In genomic region chr1:14494931-14495330, GRCh38 we compare ENCODE assay signal across 18 cellular contexts.
DNase-seq lines count a peak whose midpoint lies in the region; TF ChIP-seq lines count a peak whose summit lies in the region.
"Had no signal": no experiment of that assay in that cellular context is flagged by ENCODE, and none has a peak within 500 bp of the region (broad histone marks: within the 10 kb centered on the region; RNA-seq: fewer than 3 reads in every experiment).

No MANE protein-coding gene starts in this region.

- no peak overlapping the region for H3K27ac ChIP-seq in neural progenitor cell
- H3K27ac ChIP-seq: A549, GM23248 had no signal

- H2AFZ ChIP-seq in neural progenitor cell (replicated peaks): no peak overlapping the region
- H2AFZ ChIP-seq: GM23248 had no signal

- H3K4me2 ChIP-seq in neural progenitor cell: no peak overlapping the region
- H3K4me2 ChIP-seq: A549 had no signal

- no peak overlapping the region for H3K9ac ChIP-seq in neural progenitor cell
- H3K9ac ChIP-seq: GM23248 had no signal

- H3K4me3 Mint-ChIP-seq in neural progenitor cell: no peak overlapping the region
- H3K4me3 Mint-ChIP-seq in glutamatergic neuron (ENCODE audit: unreplicated experiment): no peak overlapping the region
- H3K4me3 Mint-ChIP-seq: CD4-positive, alpha-beta memory T cell had no signal

- no peaks in the 10 kb centered on the region for H3F3A ChIP-seq in neural progenitor cell (ENCODE audit: low read depth)

- H3K4me1 ChIP-seq in neural progenitor cell: peaks cover 13% of the 10 kb centered on the region
- H3K4me1 ChIP-seq: A549 had no signal

- H3K4me3 ChIP-seq in epithelial cell of proximal tubule (ENCODE audit: low read depth, low read length): no peak overlapping the region
- H3K4me3 ChIP-seq in neural progenitor cell: no peak overlapping the region
- H3K4me3 ChIP-seq: A549, GM23248 had no signal

- H3K36me3 ChIP-seq in neural progenitor cell: no peaks in the 10 kb centered on the region

- H3K36me3 Mint-ChIP-seq in neural progenitor cell (peaks cover 5% of the 10 kb centered on the region), glutamatergic neuron (ENCODE audit: unreplicated experiment) (no peaks in the 10 kb centered on the region)
- H3K36me3 Mint-ChIP-seq: CD4-positive, alpha-beta memory T cell had no signal

- DNase-seq in Caki2 (ENCODE audit: low read depth): peak; percentile 35
- peak; percentile 19 for DNase-seq in epithelial cell of proximal tubule (ENCODE audit: low read depth)
- peak; percentile 52 for DNase-seq in left kidney (ENCODE audit: low read depth, low spot score)
- DNase-seq in neural progenitor cell (ENCODE audit: low spot score): no peak
- no peak for DNase-seq in NCI-H146 treated with DMSO at 0.1 percent for 48 hours (lab: John Stamatoyannopoulos, UW; ENCODE audit: unreplicated experiment)
- no peak for DNase-seq in glutamatergic neuron
- DNase-seq in activated T-cell treated with anti-CD3 and anti-CD28 coated beads for 4 hours: no peak
- DNase-seq in SK-N-DZ (ENCODE audit: low spot score): no peak
- DNase-seq: 8988T; C1 segment of cervical spinal cord; CD4-positive, alpha-beta memory T cell; COR-L47; DMS153; DND-41; GM23248; H7; HCEC 1CT had no signal

- in situ Hi-C loops in Caki2 (cut with HindIII; ENCODE audit: low pct_unique_long_range_greater_than_20kb, low sequenced_read_pairs): no loop called here

- no peaks in the 10 kb centered on the region for H4K20me1 ChIP-seq in neural progenitor cell (ENCODE audit: low read depth)

- H3K27me3 ChIP-seq in neural progenitor cell: no peaks in the 10 kb centered on the region

- H3K9me3 ChIP-seq in neural progenitor cell (ENCODE audit: low read depth): no peaks in the 10 kb centered on the region
- H3K9me3 ChIP-seq: A549 had no signal

- H3K9me3 Mint-ChIP-seq in neural progenitor cell: peaks cover 11% of the 10 kb centered on the region
- H3K9me3 Mint-ChIP-seq in glutamatergic neuron (ENCODE audit: unreplicated experiment): peaks cover 2% of the 10 kb centered on the region

- peak overlapping the region; percentile 39 for H3K27ac Mint-ChIP-seq in neural progenitor cell
- H3K27ac Mint-ChIP-seq in glutamatergic neuron (ENCODE audit: unreplicated experiment): no peak overlapping the region
- H3K27ac Mint-ChIP-seq: CD4-positive, alpha-beta memory T cell had no signal

- peaks cover 23% of the 10 kb centered on the region for H3K4me1 Mint-ChIP-seq in neural progenitor cell
- peaks cover 3% of the 10 kb centered on the region for H3K4me1 Mint-ChIP-seq in glutamatergic neuron (ENCODE audit: low read depth, unreplicated experiment)
- H3K4me1 Mint-ChIP-seq: CD4-positive, alpha-beta memory T cell had no signal

- no peaks in the 10 kb centered on the region for H3K79me2 ChIP-seq in neural progenitor cell (ENCODE audit: low read depth)

- H3K27me3 Mint-ChIP-seq in neural progenitor cell (ENCODE audit: insufficient read depth, low read depth) (peaks cover 6% of the 10 kb centered on the region), glutamatergic neuron (ENCODE audit: unreplicated experiment) (no peaks in the 10 kb centered on the region)

- TF ChIP-seq CTCF in epithelial cell of proximal tubule (conservative IDR thresholded peaks at IDR 0.05; ENCODE audit: low read depth, low read length) (no peak), neural progenitor cell (IDR thresholded peaks at IDR 0.05) (no peak), glutamatergic neuron (IDR thresholded peaks at IDR 0.05; ENCODE audit: partially characterized antibody, unreplicated experiment) (no peak)

Comparison
In these comparisons a context has a peak if more than half of its experiments do, and no peak if none do; other contexts are left out.
1. DNase-seq: peak in Caki2 (single experiment), epithelial cell of proximal tubule (single experiment) and left kidney (single experiment); none in neural progenitor cell (single experiment), NCI-H146 treated with DMSO at 0.1 percent for 48 hours (single experiment), glutamatergic neuron (single experiment), activated T-cell treated with anti-CD3 and anti-CD28 coated beads for 4 hours (single experiment) and SK-N-DZ (single experiment).